In the genomic region with DNA sequence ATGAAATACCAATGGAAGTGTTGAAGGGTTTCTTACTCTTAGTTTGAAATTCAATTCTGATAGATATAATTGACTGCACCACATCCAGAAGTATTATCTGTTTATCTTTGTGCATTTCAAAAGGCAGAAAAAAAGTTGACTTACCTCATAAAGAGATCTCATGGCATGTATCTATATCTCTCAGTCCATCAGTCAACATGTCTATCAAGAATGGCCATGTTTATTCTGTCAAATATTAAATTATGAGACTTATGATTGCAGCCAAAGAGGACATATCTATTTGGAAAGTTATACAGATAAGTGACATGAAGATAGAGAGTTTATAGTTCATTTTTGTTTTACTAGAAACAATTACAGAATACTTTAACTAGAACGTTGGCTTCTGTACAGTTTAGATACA, we compare ENCODE assay signal across 28 cellular contexts.
"Had no signal": no experiment of that assay in that cellular context is flagged by ENCODE, and none has a peak within 500 bp of the region (broad histone marks: within the 10 kb centered on the region; RNA-seq: fewer than 3 reads in every experiment).

No MANE protein-coding gene starts in this region.

- H3K4me3 ChIP-seq: ascending aorta, breast epithelium, cardiac muscle cell, coronary artery, dorsolateral prefrontal cortex had no signal

- H3K36me3 ChIP-seq: ascending aorta, breast epithelium had no signal

- H3K36me3 Mint-ChIP-seq: activated naive CD4-positive, alpha-beta T cell treated with anti-CD3 and anti-CD28 coated beads, Interleukin-2, amount 10 ng/mL, durations not matched to agents 7 days and 5 days; activated naive CD4-positive, alpha-beta T cell treated with anti-CD3 and anti-CD28 coated beads, Interleukin-2, amount 50 U/mL, for 72 hours; activated naive CD8-positive, alpha-beta T cell treated with anti-CD3 and anti-CD28 coated beads, Interleukin-2, amount 10 ng/mL, durations not matched to agents 7 days and 5 days; brain; WTC11 had no signal

- H3K27ac ChIP-seq: breast epithelium, cardiac muscle cell, coronary artery, dorsolateral prefrontal cortex, VCaP had no signal

- H3K27me3 ChIP-seq: ascending aorta, breast epithelium, cardiac muscle cell, dorsolateral prefrontal cortex had no signal

- H3K27me3 Mint-ChIP-seq: activated CD4-positive, alpha-beta memory T cell treated with anti-CD3 and anti-CD28 coated beads, Interleukin-2, amount 10 ng/mL, durations not matched to agents 7 days and 5 days; activated CD4-positive, alpha-beta T cell treated with anti-CD3 and anti-CD28 coated beads, Interleukin-2, amount 10 ng/mL, durations not matched to agents 7 days and 5 days; activated naive CD4-positive, alpha-beta T cell treated with anti-CD3 and anti-CD28 coated beads, Interleukin-2, amount 10 ng/mL, durations not matched to agents 7 days and 5 days; activated naive CD8-positive, alpha-beta T cell treated with anti-CD3 and anti-CD28 coated beads, Interleukin-2, amount 10 ng/mL, durations not matched to agents 7 days and 5 days; activated T-cell treated with anti-CD3 and anti-CD28 coated beads, Interleukin-2, amount 50 U/mL, for 24 hours; brain; central memory CD8-positive, alpha-beta T cell; dendritic cell treated with granulocyte-macrophage colony-stimulating factor and Interleukin-4, amounts not matched to agents 40 ng/mL and 50 ng/mL, for 4 days had no signal

- ATAC-seq: activated naive CD4-positive, alpha-beta T cell treated with anti-CD3 and anti-CD28 coated beads, Interleukin-2, amount 50 U/mL, for 72 hours; activated T-cell treated with anti-CD3 and anti-CD28 coated beads, Interleukin-2, amount 50 U/mL, for 72 hours; esophagus mucosa; WTC11 had no signal

- H3K4me1 ChIP-seq: breast epithelium had no signal

- H3K9me3 ChIP-seq: ascending aorta, breast epithelium had no signal

- H3K4me3 Mint-ChIP-seq: activated CD4-positive, alpha-beta memory T cell treated with anti-CD3 and anti-CD28 coated beads, Interleukin-2, amount 10 ng/mL, durations not matched to agents 7 days and 5 days; activated CD4-positive, alpha-beta T cell treated with anti-CD3 and anti-CD28 coated beads, Interleukin-2, amount 10 ng/mL, durations not matched to agents 7 days and 5 days; activated naive CD4-positive, alpha-beta T cell treated with anti-CD3 and anti-CD28 coated beads, Interleukin-2, amount 10 ng/mL, durations not matched to agents 7 days and 5 days; activated naive CD8-positive, alpha-beta T cell treated with anti-CD3 and anti-CD28 coated beads, Interleukin-2, amount 10 ng/mL, durations not matched to agents 7 days and 5 days; activated T-cell treated with anti-CD3 and anti-CD28 coated beads, Interleukin-2, amount 50 U/mL, for 24 hours; activated T-cell treated with anti-CD3 and anti-CD28 coated beads, Interleukin-2, amount 50 U/mL, for 72 hours; brain; central memory CD8-positive, alpha-beta T cell; dendritic cell treated with granulocyte-macrophage colony-stimulating factor and Interleukin-4, amounts not matched to agents 40 ng/mL and 50 ng/mL, for 4 days; endodermal cell; WTC11 had no signal

- H3K27ac Mint-ChIP-seq: activated CD4-positive, alpha-beta memory T cell treated with anti-CD3 and anti-CD28 coated beads, Interleukin-2, amount 10 ng/mL, durations not matched to agents 7 days and 5 days; activated CD4-positive, alpha-beta T cell treated with anti-CD3 and anti-CD28 coated beads, Interleukin-2, amount 10 ng/mL, durations not matched to agents 7 days and 5 days; activated naive CD4-positive, alpha-beta T cell treated with anti-CD3 and anti-CD28 coated beads, Interleukin-2, amount 10 ng/mL, durations not matched to agents 7 days and 5 days; activated naive CD4-positive, alpha-beta T cell treated with anti-CD3 and anti-CD28 coated beads, Interleukin-2, amount 50 U/mL, for 72 hours; activated naive CD8-positive, alpha-beta T cell treated with anti-CD3 and anti-CD28 coated beads, Interleukin-2, amount 10 ng/mL, durations not matched to agents 7 days and 5 days; activated T-cell treated with anti-CD3 and anti-CD28 coated beads, Interleukin-2, amount 50 U/mL, for 24 hours; activated T-cell treated with anti-CD3 and anti-CD28 coated beads, Interleukin-2, amount 50 U/mL, for 72 hours; brain; dendritic cell treated with granulocyte-macrophage colony-stimulating factor and Interleukin-4, amounts not matched to agents 40 ng/mL and 50 ng/mL, for 4 days; endodermal cell; WTC11 had no signal

- DNase-seq: activated CD4-positive, alpha-beta memory T cell treated with anti-CD3 and anti-CD28 coated beads, Interleukin-2, amount 10 ng/mL, durations not matched to agents 7 days and 5 days; activated CD4-positive, alpha-beta T cell treated with anti-CD3 and anti-CD28 coated beads for 1 hour; activated CD4-positive, alpha-beta T cell treated with anti-CD3 and anti-CD28 coated beads for 4 hours; activated CD4-positive, alpha-beta T cell treated with anti-CD3 and anti-CD28 coated beads, Interleukin-2, amount 10 ng/mL, durations not matched to agents 7 days and 5 days; activated CD4-positive, alpha-beta T cell treated with anti-CD3 and anti-CD28 coated beads, Interleukin-2, amount 50 U/mL, for 4 hours; activated CD8-positive, alpha-beta memory T cell treated with anti-CD3 and anti-CD28 coated beads, Interleukin-2, amount 50 U/mL, for 48 hours; activated gamma-delta T cell; activated naive CD4-positive, alpha-beta T cell; activated naive CD4-positive, alpha-beta T cell treated with anti-CD3 and anti-CD28 coated beads, Interleukin-2, amount 10 ng/mL, durations not matched to agents 7 days and 5 days; activated naive CD8-positive, alpha-beta T cell treated with anti-CD3 and anti-CD28 coated beads, Interleukin-2, amount 10 ng/mL, durations not matched to agents 7 days and 5 days; activated T-cell treated with anti-CD3 and anti-CD28 coated beads for 4 hours; activated T-cell treated with anti-CD3 and anti-CD28 coated beads, Interleukin-2, amount 50 U/mL, for 24 hours; activated T-cell treated with anti-CD3 and anti-CD28 coated beads, Interleukin-2, amount 50 U/mL, for 72 hours; dorsolateral prefrontal cortex; effector memory CD4-positive, alpha-beta T cell; endodermal cell; T-helper 2 cell had no signal

- H3K4me1 Mint-ChIP-seq: activated CD4-positive, alpha-beta memory T cell treated with anti-CD3 and anti-CD28 coated beads, Interleukin-2, amount 10 ng/mL, durations not matched to agents 7 days and 5 days; activated CD4-positive, alpha-beta T cell treated with anti-CD3 and anti-CD28 coated beads, Interleukin-2, amount 10 ng/mL, durations not matched to agents 7 days and 5 days; activated naive CD4-positive, alpha-beta T cell treated with anti-CD3 and anti-CD28 coated beads, Interleukin-2, amount 10 ng/mL, durations not matched to agents 7 days and 5 days; activated naive CD8-positive, alpha-beta T cell treated with anti-CD3 and anti-CD28 coated beads, Interleukin-2, amount 10 ng/mL, durations not matched to agents 7 days and 5 days; brain; central memory CD8-positive, alpha-beta T cell; WTC11 had no signal

- H3K9me3 Mint-ChIP-seq: activated CD4-positive, alpha-beta memory T cell treated with anti-CD3 and anti-CD28 coated beads, Interleukin-2, amount 10 ng/mL, durations not matched to agents 7 days and 5 days; activated CD4-positive, alpha-beta T cell treated with anti-CD3 and anti-CD28 coated beads, Interleukin-2, amount 10 ng/mL, durations not matched to agents 7 days and 5 days; activated naive CD4-positive, alpha-beta T cell treated with anti-CD3 and anti-CD28 coated beads, Interleukin-2, amount 10 ng/mL, durations not matched to agents 7 days and 5 days; activated naive CD4-positive, alpha-beta T cell treated with anti-CD3 and anti-CD28 coated beads, Interleukin-2, amount 50 U/mL, for 72 hours; activated naive CD8-positive, alpha-beta T cell treated with anti-CD3 and anti-CD28 coated beads, Interleukin-2, amount 10 ng/mL, durations not matched to agents 7 days and 5 days; activated T-cell treated with anti-CD3 and anti-CD28 coated beads, Interleukin-2, amount 50 U/mL, for 24 hours; activated T-cell treated with anti-CD3 and anti-CD28 coated beads, Interleukin-2, amount 50 U/mL, for 72 hours; brain; central memory CD8-positive, alpha-beta T cell; dendritic cell treated with granulocyte-macrophage colony-stimulating factor and Interleukin-4, amounts not matched to agents 40 ng/mL and 50 ng/mL, for 4 days; endodermal cell; WTC11 had no signal
